In genomic region chr1:64486193-64486592, GRCh38 we compare ENCODE assay signal across 23 cellular contexts.
"Had no signal": no experiment of that assay in that cellular context is flagged by ENCODE, and none has a peak within 500 bp of the region (broad histone marks: within the 10 kb centered on the region; RNA-seq: fewer than 3 reads in every experiment).

No MANE protein-coding gene starts in this region.

- H3K9me3 ChIP-seq: colonic mucosa, esophagus muscularis mucosa, esophagus squamous epithelium, gastrocnemius medialis, gastroesophageal sphincter, heart left ventricle, heart right ventricle had no signal

- H3K27me3 ChIP-seq: colonic mucosa, dorsolateral prefrontal cortex, esophagus muscularis mucosa, esophagus squamous epithelium, foreskin keratinocyte, gastrocnemius medialis, gastroesophageal sphincter, heart left ventricle, heart right ventricle had no signal

- H3K4me3 ChIP-seq: colonic mucosa, coronary artery, dorsolateral prefrontal cortex, esophagus muscularis mucosa, esophagus squamous epithelium, gastrocnemius medialis, gastroesophageal sphincter, heart left ventricle, heart right ventricle had no signal

- H3K4me3 Mint-ChIP-seq: dendritic cell treated with granulocyte-macrophage colony-stimulating factor and Interleukin-4, amounts not matched to agents 40 ng/mL and 50 ng/mL, for 4 days; effector memory CD8-positive, alpha-beta T cell; endodermal cell had no signal

- DNase-seq: colonic mucosa; cortex of kidney; dermis blood vessel endothelial cell; dorsolateral prefrontal cortex; effector CD4-positive, alpha-beta T cell; effector CD8-positive, alpha-beta T cell; effector memory CD4-positive, alpha-beta T cell; effector memory CD8-positive, alpha-beta T cell; endodermal cell; esophagus squamous epithelium; foreskin keratinocyte; foreskin melanocyte; gastrocnemius medialis; glutamatergic neuron; head of caudate nucleus; heart left ventricle; heart right ventricle had no signal

- H3K27ac ChIP-seq: colonic mucosa, coronary artery, dorsolateral prefrontal cortex, epithelial cell of prostate, esophagus muscularis mucosa, esophagus squamous epithelium, foreskin keratinocyte, gastrocnemius medialis, gastroesophageal sphincter, heart left ventricle, heart right ventricle had no signal

- ATAC-seq: effector memory CD8-positive, alpha-beta T cell; esophagus mucosa; foreskin keratinocyte; gastrocnemius medialis; gastroesophageal sphincter; heart left ventricle; heart right ventricle had no signal

- H3K9me3 Mint-ChIP-seq: dendritic cell treated with granulocyte-macrophage colony-stimulating factor and Interleukin-4, amounts not matched to agents 40 ng/mL and 50 ng/mL, for 4 days; effector memory CD8-positive, alpha-beta T cell; endodermal cell had no signal

- H3K36me3 ChIP-seq: colonic mucosa, esophagus muscularis mucosa, esophagus squamous epithelium, gastrocnemius medialis, gastroesophageal sphincter, heart left ventricle, heart right ventricle had no signal

- H3K4me1 ChIP-seq: foreskin keratinocyte had no signal

- H3K27ac Mint-ChIP-seq: dendritic cell treated with granulocyte-macrophage colony-stimulating factor and Interleukin-4, amounts not matched to agents 40 ng/mL and 50 ng/mL, for 4 days; effector memory CD8-positive, alpha-beta T cell had no signal
